ENCODE assay signal across 11 cellular contexts in the genomic region with DNA sequence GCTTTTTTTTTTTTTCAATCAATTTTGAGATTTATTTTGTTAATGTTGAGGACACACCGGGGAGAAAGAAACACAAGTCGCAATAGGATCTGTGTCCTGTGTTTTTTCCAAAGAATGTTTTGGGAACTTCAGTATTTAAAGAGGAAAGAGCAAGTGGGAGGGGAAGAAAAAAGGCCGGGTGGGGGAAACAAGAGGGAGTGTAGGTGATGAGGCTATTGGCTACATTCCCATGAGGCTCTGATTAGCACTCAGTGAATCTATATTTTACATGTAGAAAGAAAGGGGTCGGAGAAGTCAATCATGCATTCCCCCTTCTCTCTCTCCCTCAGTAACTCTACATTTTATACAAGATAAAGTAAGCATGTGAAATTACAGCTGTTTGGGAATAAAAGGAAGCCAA. TPM values are rescaled to one million over a fixed set of nuclear protein-coding genes. Genes with fewer than 3 reads are reported as not detected.
DNase-seq lines count a peak whose midpoint lies in the region; TF ChIP-seq lines count a peak whose summit lies in the region.
"Had no signal": no experiment of that assay in that cellular context is flagged by ENCODE, and none has a peak within 500 bp of the region (broad histone marks: within the 10 kb centered on the region; RNA-seq: fewer than 3 reads in every experiment).

No MANE protein-coding gene starts in this region.

- no peak overlapping the region for H3K14ac ChIP-seq in mesenchymal stem cell (ENCODE audit: low read length in 2 of 2)

- no peak overlapping the region for H2AK5ac ChIP-seq in mesenchymal stem cell (ENCODE audit: low read length, severe bottlenecking)

- peaks cover 68% of the 10 kb centered on the region for H3K79me2 ChIP-seq in mammary epithelial cell (ENCODE audit: insufficient read depth, low read length)

- H3K36me3 Mint-ChIP-seq in MCF 10A (ENCODE audit: insufficient read depth, unreplicated experiment), result peaks cover 22% of the 10 kb centered on the region

- H3K9ac ChIP-seq in mammary epithelial cell (ENCODE audit: insufficient read depth, low read length) (no peak overlapping the region), mesenchymal stem cell (ENCODE audit: low read length) (peak overlapping the region; percentile 74)

- H2BK15ac ChIP-seq in mesenchymal stem cell (ENCODE audit: low read depth, poor library complexity, severe bottlenecking), result no peak overlapping the region

- CTCF ChIA-PET in MCF 10A (lab: Yijun Ruan, JAX) (interaction anchor here (0.6 to 1.0 kb wide), 2 partner anchors 13 to 72 kb away, joined by 3 to 4 read pairs; no protein-coding TSS in a partner anchor), mammary epithelial cell (lab: Charles Lee; ENCODE audit: low non-redundant PET) (no interaction called here)

- H3K4me3 ChIP-seq in mammary epithelial cell (replicated peaks in 1 of 3; ENCODE audit: insufficient read depth in 1 of 3, low read depth in 2 of 3, low read length in 3 of 3) (no peak overlapping the region), cardiac fibroblast (replicated peaks in 1 of 2; ENCODE audit: low read depth in 2 of 2, low read length in 2 of 2) (peak overlapping the region in 1 of 2 donors; percentile 4), mesenchymal stem cell (ENCODE audit: insufficient read depth in 1 of 2, low read depth in 1 of 2, low read length in 2 of 2) (peak overlapping the region in 1 of 2 experiments; percentile 53), urinary bladder (ENCODE audit: low read depth, low read length) (no peak overlapping the region), Peyer's patch (no peak overlapping the region), lower leg skin (ENCODE audit: low read depth, poor library complexity, severe bottlenecking) (no peak overlapping the region)

- TF ChIP-seq POLR2A in Peyer's patch (IDR thresholded peaks at IDR 0.05) (no peak), lower leg skin (IDR thresholded peaks at IDR 0.05) (no peak)

- no peak overlapping the region for H3K27ac ChIP-seq in mammary epithelial cell (ENCODE audit: insufficient read depth, low read depth, low read length)
- H3K27ac ChIP-seq in mesenchymal stem cell (ENCODE audit: low read length, poor library complexity, severe bottlenecking), result no peak overlapping the region
- H3K27ac ChIP-seq in urinary bladder (ENCODE audit: low read depth), result peak overlapping the region; percentile 56
- no peak overlapping the region for H3K27ac ChIP-seq in Peyer's patch

- H4K8ac ChIP-seq in mesenchymal stem cell (ENCODE audit: low read length), result no peak overlapping the region

- no peak overlapping the region for H2BK120ac ChIP-seq in mesenchymal stem cell (ENCODE audit: low read depth, low read length)

- H3K4me1 ChIP-seq in mammary epithelial cell (ENCODE audit: insufficient read depth, low read length) (no peaks in the 10 kb centered on the region), mesenchymal stem cell (ENCODE audit: control insufficient read depth, insufficient read depth, low read depth, low read length) (no peaks in the 10 kb centered on the region), urinary bladder (ENCODE audit: insufficient read depth) (no peaks in the 10 kb centered on the region), Peyer's patch (peaks cover 0 to 13% (median 2%) of the 10 kb centered on the region in 4 donors)

- intact Hi-C loops in MCF 10A (cut with micrococcal nuclease), result no loop called here
- intact Hi-C loops in mammary epithelial cell (cut with micrococcal nuclease), result no loop called here
- intact Hi-C loops in lower leg skin (cut with DNase I; ENCODE audit: low total_unique reads), result no loop called here

- H4K91ac ChIP-seq in mesenchymal stem cell (ENCODE audit: low read length), result no peak overlapping the region

- peaks cover 24% of the 10 kb centered on the region for H3K4me1 Mint-ChIP-seq in MCF 10A (ENCODE audit: insufficient read depth, unreplicated experiment)

- H3K4me3 Mint-ChIP-seq in MCF 10A (ENCODE audit: unreplicated experiment), result peak overlapping the region; percentile 49

- H4K20me1 ChIP-seq in mammary epithelial cell (ENCODE audit: insufficient read depth, low read length), result no peaks in the 10 kb centered on the region

- dilution Hi-C loops in mammary epithelial cell (cut with HindIII; ENCODE audit: low sequenced_read_pairs), result no loop called here

- H2AFZ ChIP-seq in mammary epithelial cell (ENCODE audit: low read depth, low read length) (no peak overlapping the region), mesenchymal stem cell (ENCODE audit: low read depth, low read length) (no peak overlapping the region)

- no peak overlapping the region for H3K4me2 ChIP-seq in mammary epithelial cell (ENCODE audit: insufficient read depth, low read depth, low read length)
- H3K4me2 ChIP-seq in mesenchymal stem cell (ENCODE audit: low read length, poor library complexity, severe bottlenecking), result no peak overlapping the region

- H3K27me3 Mint-ChIP-seq in MCF 10A (ENCODE audit: insufficient read depth, unreplicated experiment), result no peaks in the 10 kb centered on the region

- no peaks in the 10 kb centered on the region for H3K79me1 ChIP-seq in mesenchymal stem cell (replicated peaks; ENCODE audit: low read length, poor library complexity, severe bottlenecking)

- H3K9me3 ChIP-seq in mammary epithelial cell (replicated peaks; ENCODE audit: insufficient read depth, low read length) (no peaks in the 10 kb centered on the region), mesenchymal stem cell (ENCODE audit: control insufficient read depth, low read length) (peaks cover 3% of the 10 kb centered on the region), Peyer's patch (no peaks in the 10 kb centered on the region)

- no peak overlapping the region for H3K4ac ChIP-seq in mesenchymal stem cell (ENCODE audit: low read depth in 1 of 2, low read length in 2 of 2)

- TF ChIP-seq CTCF in MCF 10A (IDR thresholded peaks at IDR 0.05; ENCODE audit: unreplicated experiment), result no peak
- TF ChIP-seq CTCF in mammary epithelial cell (conservative IDR thresholded peaks at IDR 0.05 in 1 of 2, IDR thresholded peaks at IDR 0.05 in 1 of 2; ENCODE audit: extremely low read depth in 1 of 2, insufficient read depth in 1 of 2, low read depth in 1 of 2, low read length in 2 of 2), result no peak
- no peak for TF ChIP-seq CTCF in cardiac fibroblast (IDR thresholded peaks at IDR 0.05; ENCODE audit: low read depth, low read length)
- TF ChIP-seq CTCF in Peyer's patch (IDR thresholded peaks at IDR 0.05), result no peak
- TF ChIP-seq CTCF in lower leg skin (IDR thresholded peaks at IDR 0.05), result no peak

- in situ Hi-C loops in mammary epithelial cell (cut with MboI; ENCODE audit: low sequenced_read_pairs in 2 of 2), result no loop called here

- H3K9me3 Mint-ChIP-seq in MCF 10A (ENCODE audit: unreplicated experiment), result peaks cover 9% of the 10 kb centered on the region

- H3K36me3 ChIP-seq in mammary epithelial cell (ENCODE audit: insufficient read depth, low read length) (no peaks in the 10 kb centered on the region), mesenchymal stem cell (ENCODE audit: control insufficient read depth in 1 of 2, insufficient read depth in 2 of 2, low read depth in 1 of 2, low read length in 2 of 2) (no peaks in the 10 kb centered on the region), urinary bladder (ENCODE audit: insufficient read depth) (no peaks in the 10 kb centered on the region), Peyer's patch (no peaks in the 10 kb centered on the region)

- BruUV-seq in MCF 10A (replicated peaks; lab: Mats Ljungman, UMichigan), result no TSS peak
- no TSS peak for BruUV-seq in mammary epithelial cell (replicated peaks; lab: Mats Ljungman, UMichigan)

- POLR2A ChIA-PET in MCF 10A (lab: Yijun Ruan, JAX), result interaction anchor here (0.6 kb wide), 1 partner anchor 59 kb away, joined by 3 read pairs; no protein-coding TSS in a partner anchor

- H3K23ac ChIP-seq in mesenchymal stem cell (ENCODE audit: low read length in 2 of 2), result no peak overlapping the region

- DNase-seq in MCF 10A (ENCODE audit: unreplicated experiment), result no peak
- DNase-seq in mammary epithelial cell, result no peak
- peak; percentile 45 to 54 for DNase-seq in cardiac fibroblast (ENCODE audit: low read depth in 2 of 2)
- no peak for DNase-seq in mesenchymal stem cell
- DNase-seq in Peyer's patch, result no peak
- no peak for DNase-seq in lower leg skin (ENCODE audit: low spot score in 2 of 2)
- no peak for DNase-seq in iPS-NIHi7 (ENCODE audit: extremely low spot score)
- DNase-seq: ACHN; activated gamma-delta T cell treated with Interleukin-2 at 50 U/mL for 16 hours; stimulated activated CD8-positive, alpha-beta memory T cell treated with anti-CD3 and anti-CD28 coated beads, Interleukin-4, amount 100 ng/mL, for 48 hours had no signal

- WGBS in mammary epithelial cell (ENCODE audit: low coverage, missing lambda C conversion rate), result 82% methylated on average over 3 of the region's 4 CpGs
- WGBS in mesenchymal stem cell, result 94% methylated on average over 3 of the region's 4 CpGs
- WGBS in urinary bladder, result 51% methylated on average over 4 of the region's 4 CpGs
- 51 to 64% methylated on average over 4 of the region's 4 CpGs for WGBS in lower leg skin, 2 donors

- H2BK5ac ChIP-seq in mesenchymal stem cell (ENCODE audit: low read depth, low read length, poor library complexity, severe bottlenecking), result no peak overlapping the region

- no peak overlapping the region for H2BK12ac ChIP-seq in mesenchymal stem cell (ENCODE audit: low read length in 2 of 2)

- H3K27ac Mint-ChIP-seq in MCF 10A (ENCODE audit: low read depth, unreplicated experiment), result peak overlapping the region; percentile 90

- H3K18ac ChIP-seq in mesenchymal stem cell (ENCODE audit: low read depth in 1 of 2, low read length in 2 of 2), result no peak overlapping the region

- no peaks in the 10 kb centered on the region for H3K27me3 ChIP-seq in mammary epithelial cell (ENCODE audit: insufficient read depth, low read length)
- no peaks in the 10 kb centered on the region for H3K27me3 ChIP-seq in mesenchymal stem cell (ENCODE audit: control insufficient read depth in 1 of 2, insufficient read depth in 1 of 2, low read length in 2 of 2)
- no peaks in the 10 kb centered on the region for H3K27me3 ChIP-seq in Peyer's patch

RNA-seq across cellular contexts. Expression of a gene that starts 4.1 kb away (rescaled TPM):
- total RNA-seq in MCF 10A (2022), result 6.0 and 11.7 TPM in 2 replicates
- total RNA-seq in mammary epithelial cell, result 10 to 100 TPM in 1 of 2 donors, 1 to 10 TPM in 1; 7.6 to 14.5 TPM
- polyA plus RNA-seq in mammary epithelial cell, result 1.8 TPM
- 3.7 TPM for polyA minus RNA-seq in mammary epithelial cell
- polyA plus RNA-seq in mesenchymal stem cell (2013, experiment 1 of 2), result not detected
- not detected for polyA plus RNA-seq in mesenchymal stem cell (2013, experiment 2 of 2)
- 63.0 TPM for total RNA-seq in urinary bladder
- polyA plus RNA-seq in urinary bladder, result 8.4 TPM
- 10 to 100 TPM in 2 of 4 donors, 1 to 10 TPM in 2; 3.3 to 26.4 (median 11.5) TPM for total RNA-seq in Peyer's patch
- total RNA-seq in lower leg skin, result 1 to 10 TPM; 8.2 to 8.8 (median 8.5) TPM

Comparison
In these comparisons a context has a peak if more than half of its experiments do, and no peak if none do; other contexts are left out.
1. DNase-seq: peak in cardiac fibroblast (2 of 2); none in MCF 10A (single experiment), mammary epithelial cell (single experiment), mesenchymal stem cell (single experiment), Peyer's patch (0 of 3), lower leg skin (0 of 2) and iPS-NIHi7 (single experiment).